In the genomic region with DNA sequence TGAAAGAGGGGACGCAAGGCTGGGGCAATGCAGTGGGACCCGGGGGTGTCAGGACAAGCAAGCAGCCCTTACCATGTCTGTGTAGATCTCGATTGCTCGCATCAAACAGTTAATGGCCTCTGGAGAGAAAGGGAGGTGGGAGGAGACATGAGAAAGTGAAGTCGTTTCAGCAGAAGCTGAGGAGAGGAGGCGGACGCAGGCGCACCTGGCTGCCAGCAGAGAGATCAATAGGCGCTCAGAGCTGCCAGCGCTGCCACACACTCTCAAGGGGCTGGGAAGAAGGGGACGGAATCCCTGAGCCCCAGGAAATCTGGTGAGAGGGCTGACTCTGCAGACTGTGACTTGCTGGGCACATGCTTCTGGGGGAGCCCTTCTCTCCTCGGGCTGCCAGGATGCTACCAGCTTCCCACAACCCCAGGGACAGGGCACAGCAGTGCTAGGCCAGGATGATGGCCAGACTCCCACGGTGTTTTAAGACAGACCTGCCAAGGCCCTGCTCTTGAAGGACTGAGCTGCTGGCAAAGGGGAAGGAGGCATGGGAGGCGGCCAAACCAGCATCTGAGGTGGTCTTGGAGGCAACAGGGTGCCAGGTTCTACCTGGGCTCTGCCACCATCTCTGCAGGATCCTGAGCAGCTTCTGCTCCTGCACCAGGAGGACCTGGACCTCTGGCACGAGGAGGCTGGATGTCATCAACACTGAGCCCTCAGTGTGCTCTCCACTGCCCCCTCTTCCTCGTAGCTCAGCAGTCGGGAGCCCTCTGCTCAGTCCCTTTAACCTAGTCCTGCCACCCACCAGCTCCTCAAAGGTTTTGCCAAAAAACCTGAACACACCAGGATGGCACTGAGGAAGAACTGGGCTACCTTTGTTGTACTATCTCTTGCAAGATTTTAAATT, we compare ENCODE assay signal across 17 cellular contexts. TPM values are rescaled to one million over a fixed set of nuclear protein-coding genes. Genes with fewer than 3 reads are reported as not detected.
DNase-seq lines count a peak whose midpoint lies in the region; ATAC-seq and TF ChIP-seq lines count a peak whose summit lies in the region.
"Had no signal": no experiment of that assay in that cellular context is flagged by ENCODE, and none has a peak within 500 bp of the region (broad histone marks: within the 10 kb centered on the region; RNA-seq: fewer than 3 reads in every experiment).

No MANE protein-coding gene starts in this region.

- H3K4me2 ChIP-seq in neural cell (ENCODE audit: low read length), result no peak overlapping the region
- H3K4me2 ChIP-seq: hepatocyte had no signal

- no peaks in the 10 kb centered on the region for H3K36me3 ChIP-seq in neural cell (ENCODE audit: insufficient read depth, low read length)

- H3K27me3 Mint-ChIP-seq in CD4-positive, alpha-beta T cell, result no peaks in the 10 kb centered on the region
- peaks cover 1% of the 10 kb centered on the region; the same call in 1 of the 2 replicates for H3K27me3 Mint-ChIP-seq in HFFc6 (ENCODE audit: insufficient read depth)
- H3K27me3 Mint-ChIP-seq: activated naive CD8-positive, alpha-beta T cell treated with anti-CD3 and anti-CD28 coated beads for 36 hours; naive B cell had no signal

- CTCF ChIA-PET in CD4-positive, alpha-beta T cell (lab: Charles Lee), result no interaction called here
- CTCF ChIA-PET in RWPE1 (lab: Yijun Ruan, JAX), result interaction anchor here (0.7 to 1.4 kb wide), 5 partner anchors 12 to 998 kb away, joined by 3 to 4 read pairs (median 3); partner anchors contain the start of gene KPTN

- intact Hi-C loops in CD4-positive, alpha-beta T cell (cut with DNase I, micrococcal nuclease), result no loop called here

- no peak overlapping the region for H2AFZ ChIP-seq in neural cell (ENCODE audit: low read depth, low read length)
- H2AFZ ChIP-seq: hepatocyte had no signal

- no peak for TF ChIP-seq RAD21 in neural cell (conservative IDR thresholded peaks at IDR 0.05)

- TF ChIP-seq EP300 in neural cell (conservative IDR thresholded peaks at IDR 0.05; ENCODE audit: poor library complexity, severe bottlenecking), result peak; percentile 31

- H3K4me3 Mint-ChIP-seq in CD4-positive, alpha-beta T cell, result no peak overlapping the region
- no peak overlapping the region for H3K4me3 Mint-ChIP-seq in HFFc6
- H3K4me3 Mint-ChIP-seq: activated naive CD8-positive, alpha-beta T cell treated with anti-CD3 and anti-CD28 coated beads for 36 hours; naive B cell; T-helper 2 cell treated with Interferon-gamma antibody and Interleukin-4, amounts not matched to agents 5 μg/mL and 100 μg/mL, for 36 hours had no signal

- H3K4me3 ChIP-seq in neural cell (ENCODE audit: low read length), result peak overlapping the region; percentile 47
- H3K4me3 ChIP-seq: hepatocyte, left lung had no signal

- H4K20me1 ChIP-seq in neural cell (ENCODE audit: insufficient read depth), result no peaks in the 10 kb centered on the region

- DNase-seq in CD4-positive, alpha-beta T cell, result no peak
- peak; percentile 30 for DNase-seq in COR-L47 (lab: John Stamatoyannopoulos, UW)
- DNase-seq in RWPE1 (ENCODE audit: low spot score), result no peak
- DNase-seq in HFFc6, result no peak
- DNase-seq: activated CD8-positive, alpha-beta memory T cell treated with anti-CD3 and anti-CD28 coated beads for 24 hours; activated naive CD8-positive, alpha-beta T cell treated with anti-CD3 and anti-CD28 coated beads for 36 hours; cerebellar nuclear complex; Karpas-422; naive B cell; NCI-H345; small intestine had no signal

- H3K9me3 ChIP-seq in CD4-positive, alpha-beta T cell (ENCODE audit: control insufficient read depth, low read length), result no peaks in the 10 kb centered on the region
- no peaks in the 10 kb centered on the region for H3K9me3 ChIP-seq in neural cell (ENCODE audit: low read length)
- H3K9me3 ChIP-seq: left lung had no signal

- H3K9me3 Mint-ChIP-seq in CD4-positive, alpha-beta T cell, result no peaks in the 10 kb centered on the region
- H3K9me3 Mint-ChIP-seq in HFFc6, result no peaks in the 10 kb centered on the region
- H3K9me3 Mint-ChIP-seq: activated naive CD8-positive, alpha-beta T cell treated with anti-CD3 and anti-CD28 coated beads for 36 hours; naive B cell; T-helper 2 cell treated with Interferon-gamma antibody and Interleukin-4, amounts not matched to agents 5 μg/mL and 100 μg/mL, for 36 hours had no signal

- no peaks in the 10 kb centered on the region for H3K79me2 ChIP-seq in neural cell (replicated peaks; ENCODE audit: insufficient read depth, low read length)

- H3K27me3 ChIP-seq in CD4-positive, alpha-beta T cell (ENCODE audit: control insufficient read depth, insufficient read depth, low read length), result no peaks in the 10 kb centered on the region
- no peaks in the 10 kb centered on the region for H3K27me3 ChIP-seq in neural cell (ENCODE audit: insufficient read depth, low read depth, low read length)
- H3K27me3 ChIP-seq: hepatocyte, left lung had no signal

- no peaks in the 10 kb centered on the region for H3F3A ChIP-seq in neural cell (ENCODE audit: insufficient read depth, low read length, poor library complexity, severe bottlenecking)

- peaks cover 10% of the 10 kb centered on the region for H3K4me1 Mint-ChIP-seq in CD4-positive, alpha-beta T cell (ENCODE audit: low read depth)
- H3K4me1 Mint-ChIP-seq in HFFc6 (ENCODE audit: low read depth), result no peaks in the 10 kb centered on the region

- TF ChIP-seq CTCF in CD4-positive, alpha-beta T cell (IDR thresholded peaks at IDR 0.05), result no peak
- TF ChIP-seq CTCF in RWPE1 (conservative IDR thresholded peaks at IDR 0.05; ENCODE audit: low read depth) (no peak), neural cell (IDR thresholded peaks at IDR 0.05; ENCODE audit: poor library complexity, severe bottlenecking) (no peak), HFFc6 (IDR thresholded peaks at IDR 0.05) (no peak)

- H3K9ac ChIP-seq in neural cell (ENCODE audit: low read length), result peak overlapping the region; percentile 38

- H3K27ac ChIP-seq in CD4-positive, alpha-beta T cell (ENCODE audit: low read depth, low read length), result no peak overlapping the region
- H3K27ac ChIP-seq in RWPE1 (peak overlapping the region; percentile 56), neural cell (ENCODE audit: low read length) (peak overlapping the region; percentile 60)
- H3K27ac ChIP-seq: hepatocyte, left lung had no signal

- no peaks in the 10 kb centered on the region for H3K9me2 ChIP-seq in neural cell (ENCODE audit: insufficient read depth, low read length)

- ATAC-seq in CD4-positive, alpha-beta T cell (ENCODE audit: poor library complexity), result no peak
- no peak for ATAC-seq in HG02759 (IDR thresholded peaks at IDR 0.05; ENCODE audit: unreplicated experiment)
- ATAC-seq in HG02678 (IDR thresholded peaks at IDR 0.05; ENCODE audit: unreplicated experiment), result no peak
- ATAC-seq: left lung had no signal

- peaks cover 74% of the 10 kb centered on the region for H3K36me3 Mint-ChIP-seq in CD4-positive, alpha-beta T cell (ENCODE audit: low read depth)
- no peaks in the 10 kb centered on the region for H3K36me3 Mint-ChIP-seq in HFFc6 (ENCODE audit: low read depth)

- POLR2A ChIA-PET in CD4-positive, alpha-beta T cell (lab: Charles Lee), result interaction anchor here (0.8 kb wide), 2 partner anchors 20 to 115 kb away, joined by 3 read pairs; partner anchors contain the start of gene NAPA
- POLR2A ChIA-PET in RWPE1 (lab: Yijun Ruan, JAX; ENCODE audit: low non-redundant PET), result no interaction called here

- H3K27ac Mint-ChIP-seq in CD4-positive, alpha-beta T cell, result peak overlapping the region; percentile 64
- H3K27ac Mint-ChIP-seq in HFFc6, result no peak overlapping the region
- H3K27ac Mint-ChIP-seq: activated naive CD8-positive, alpha-beta T cell treated with anti-CD3 and anti-CD28 coated beads for 36 hours; T-helper 2 cell treated with Interferon-gamma antibody and Interleukin-4, amounts not matched to agents 5 μg/mL and 100 μg/mL, for 36 hours had no signal

TF ChIP-seq in neural cell, 6 proteins besides CTCF, POLR2A, EP300 and RAD21:
- no peak for TF ChIP-seq EZH2 (IDR thresholded peaks at IDR 0.05; ENCODE audit: borderline replicate concordance, insufficient read depth, low read length, poor library complexity, severe bottlenecking)
- peak; percentile 29 for TF ChIP-seq MXI1 (conservative IDR thresholded peaks at IDR 0.05; ENCODE audit: poor library complexity, severe bottlenecking)

RNA-seq across cellular contexts. Expression of gene KPTN, which starts 11.7 kb away (rescaled TPM):
- 1 to 10 TPM; 3.6 to 4.5 TPM for total RNA-seq in CD4-positive, alpha-beta T cell
- polyA plus RNA-seq in neural cell, result 23.8 and 30.8 TPM in 2 replicates
- polyA minus RNA-seq in neural cell, result 10.5 and 11.0 TPM in 2 replicates
- total RNA-seq in HFFc6 (2021; fragmentation: NEBNext Ultra II Directional; extraction: Animal tissue kit (Norgen Biotek cat#: 25700)), result 10 to 100 TPM; 11.1 to 13.6 (median 12.4) TPM

RNA-seq across cellular contexts. Expression of gene NAPA, which starts 19.1 kb away (rescaled TPM):
- 100 to 1,000 TPM; 135 to 145 TPM for total RNA-seq in CD4-positive, alpha-beta T cell
- polyA plus RNA-seq in neural cell, result 94.5 and 100 TPM in 2 replicates
- 59.5 and 63.5 TPM in 2 replicates for polyA minus RNA-seq in neural cell
- total RNA-seq in HFFc6 (2021; fragmentation: NEBNext Ultra II Directional; extraction: Animal tissue kit (Norgen Biotek cat#: 25700)), result 100 to 1,000 TPM in 5 of 6 experiments, 10 to 100 TPM in 1; 94.4 to 119 (median 109) TPM

RNA-seq across cellular contexts. Expression of gene SLC8A2, which starts 24.0 kb away (rescaled TPM):
- total RNA-seq in CD4-positive, alpha-beta T cell, result not detected
- 14.1 and 18.3 TPM in 2 replicates for polyA plus RNA-seq in neural cell
- 35.7 and 51.1 TPM in 2 replicates for polyA minus RNA-seq in neural cell
- total RNA-seq in HFFc6 (2021; fragmentation: NEBNext Ultra II Directional; extraction: Animal tissue kit (Norgen Biotek cat#: 25700)), result not detected
